In the genomic region with DNA sequence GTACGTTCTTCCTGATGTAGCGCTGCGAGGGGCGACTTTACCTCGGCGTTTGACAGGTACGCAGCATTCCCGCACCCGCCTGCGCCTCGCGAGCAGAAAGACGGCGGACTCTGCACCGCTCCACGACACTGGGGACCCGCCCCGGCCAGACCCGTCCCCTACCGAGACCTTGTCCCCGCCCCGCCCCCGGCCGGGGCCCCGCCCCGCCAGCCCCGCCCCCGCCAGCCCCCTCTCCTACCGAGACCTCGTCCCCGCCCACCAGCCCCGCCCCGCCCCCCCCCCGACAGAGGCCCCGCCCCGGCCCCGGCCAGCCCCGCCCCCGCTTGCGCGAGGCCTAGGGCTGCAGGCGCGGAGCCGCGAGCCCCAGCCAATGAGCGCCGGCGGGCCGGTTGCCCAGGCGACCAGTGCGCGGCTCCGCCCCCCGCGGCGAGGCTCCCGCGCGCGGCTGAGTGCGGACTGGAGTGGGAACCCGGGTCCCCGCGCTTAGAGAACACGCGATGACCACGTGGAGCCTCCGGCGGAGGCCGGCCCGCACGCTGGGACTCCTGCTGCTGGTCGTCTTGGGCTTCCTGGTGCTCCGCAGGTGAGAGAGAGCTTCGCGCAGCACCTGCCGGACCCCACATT, we compare ENCODE assay signal across 8 cellular contexts. TPM values are rescaled to one million over a fixed set of nuclear protein-coding genes. Genes with fewer than 3 reads are reported as not detected.
A peak's percentile ranks its signal among the peaks of the same experiment; 100 is the strongest.
DNase-seq lines count a peak whose midpoint lies in the region; ATAC-seq and TF ChIP-seq lines count a peak whose summit lies in the region.

A gene with protein sequence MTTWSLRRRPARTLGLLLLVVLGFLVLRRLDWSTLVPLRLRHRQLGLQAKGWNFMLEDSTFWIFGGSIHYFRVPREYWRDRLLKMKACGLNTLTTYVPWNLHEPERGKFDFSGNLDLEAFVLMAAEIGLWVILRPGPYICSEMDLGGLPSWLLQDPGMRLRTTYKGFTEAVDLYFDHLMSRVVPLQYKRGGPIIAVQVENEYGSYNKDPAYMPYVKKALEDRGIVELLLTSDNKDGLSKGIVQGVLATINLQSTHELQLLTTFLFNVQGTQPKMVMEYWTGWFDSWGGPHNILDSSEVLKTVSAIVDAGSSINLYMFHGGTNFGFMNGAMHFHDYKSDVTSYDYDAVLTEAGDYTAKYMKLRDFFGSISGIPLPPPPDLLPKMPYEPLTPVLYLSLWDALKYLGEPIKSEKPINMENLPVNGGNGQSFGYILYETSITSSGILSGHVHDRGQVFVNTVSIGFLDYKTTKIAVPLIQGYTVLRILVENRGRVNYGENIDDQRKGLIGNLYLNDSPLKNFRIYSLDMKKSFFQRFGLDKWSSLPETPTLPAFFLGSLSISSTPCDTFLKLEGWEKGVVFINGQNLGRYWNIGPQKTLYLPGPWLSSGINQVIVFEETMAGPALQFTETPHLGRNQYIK (plus strand): TSS at position 424 of the 624 bp plus-strand sequence. CDS start 74 bp downstream, at position 498.

- no peaks in the 10 kb centered on the region for H3K79me1 ChIP-seq in neuronal stem cell (ENCODE audit: low read depth, low read length)

- H3K4me1 ChIP-seq in neuronal stem cell (ENCODE audit: control insufficient read depth in 2 of 2, insufficient read depth in 1 of 2, low read depth in 1 of 2, low read length in 2 of 2), result peaks cover 2 to 3% of the 10 kb centered on the region in 2 donors

- WGBS in neuronal stem cell (ENCODE audit: extremely low coverage in 2 of 2, insufficient read length in 2 of 2, insufficient replicate concordance in 1 of 2), 2 donors, result no CpG with 5 or more reads among the region's 77 CpGs

- H3K23ac ChIP-seq in neuronal stem cell (ENCODE audit: low read depth, low read length, poor library complexity), result no peak within 1 kb of the TSS

- TF ChIP-seq CTCF in foreskin fibroblast (IDR thresholded peaks at IDR 0.05; ENCODE audit: low read depth, low read length), result no peak

- H3K4me2 ChIP-seq in neuronal stem cell (ENCODE audit: insufficient read depth, low read length, poor library complexity, severe bottlenecking), result peak within 1 kb of the TSS; percentile 99

- H3K9ac ChIP-seq in neuronal stem cell (ENCODE audit: low read depth, low read length, poor library complexity), result peak within 1 kb of the TSS; percentile 84

- no peak within 1 kb of the TSS for H3K4ac ChIP-seq in neuronal stem cell (ENCODE audit: low read length)

- peak; percentile 72 for ATAC-seq in HG03342 (IDR thresholded peaks at IDR 0.05; ENCODE audit: unreplicated experiment)
- peak; percentile 94 for ATAC-seq in stimulated activated naive CD8-positive, alpha-beta T cell treated with anti-CD3 and anti-CD28 coated beads, Interleukin-15, amount 100 ng/mL, for 72 hours

- peaks cover 9% of the 10 kb centered on the region for H3K4me1 Mint-ChIP-seq in activated T-helper 2 cell treated with anti-CD3 and anti-CD28 coated beads, Interferon-gamma antibody, Interleukin-2, Interleukin-4, amounts not matched to agents 10 μg/mL and 5 μg/mL and 100 μg/mL, durations not matched to agents 14 hours and 24 hours and 36 hours (ENCODE audit: low read depth)
- H3K4me1 Mint-ChIP-seq in stimulated activated naive CD8-positive, alpha-beta T cell treated with anti-CD3 and anti-CD28 coated beads, Interleukin-15, amount 100 ng/mL, for 72 hours, result peaks cover 24% of the 10 kb centered on the region

- peak within 1 kb of the TSS in 1 of 2 donors; percentile 26 for H3K4me3 ChIP-seq in foreskin fibroblast (ENCODE audit: low read depth in 1 of 2, low read length in 2 of 2)
- H3K4me3 ChIP-seq in neuronal stem cell (ENCODE audit: low read length in 2 of 2), result peak within 1 kb of the TSS; percentile 58 to 88

- H2BK15ac ChIP-seq in neuronal stem cell (ENCODE audit: low read length), result no peak within 1 kb of the TSS

- no peak within 1 kb of the TSS for H3K14ac ChIP-seq in neuronal stem cell (ENCODE audit: low read length)

- H2BK12ac ChIP-seq in neuronal stem cell (ENCODE audit: low read length), result no peak within 1 kb of the TSS

- H3K4me3 Mint-ChIP-seq in activated T-helper 2 cell treated with anti-CD3 and anti-CD28 coated beads, Interferon-gamma antibody, Interleukin-2, Interleukin-4, amounts not matched to agents 10 μg/mL and 5 μg/mL and 100 μg/mL, durations not matched to agents 14 hours and 24 hours and 36 hours (ENCODE audit: low read depth), result peak within 1 kb of the TSS; percentile 77
- peak within 1 kb of the TSS; percentile 85 to 86 for H3K4me3 Mint-ChIP-seq in stimulated activated naive CD8-positive, alpha-beta T cell treated with anti-CD3 and anti-CD28 coated beads, Interleukin-15, amount 100 ng/mL, for 72 hours

- H3K36me3 Mint-ChIP-seq in activated T-helper 2 cell treated with anti-CD3 and anti-CD28 coated beads, Interferon-gamma antibody, Interleukin-2, Interleukin-4, amounts not matched to agents 10 μg/mL and 5 μg/mL and 100 μg/mL, durations not matched to agents 14 hours and 24 hours and 36 hours (ENCODE audit: low read depth), result no peaks in the 10 kb centered on the region

- no peak within 1 kb of the TSS for H4K91ac ChIP-seq in neuronal stem cell (ENCODE audit: low read depth, low read length, poor library complexity)

- H3K27me3 Mint-ChIP-seq in activated T-helper 2 cell treated with anti-CD3 and anti-CD28 coated beads, Interferon-gamma antibody, Interleukin-2, Interleukin-4, amounts not matched to agents 10 μg/mL and 5 μg/mL and 100 μg/mL, durations not matched to agents 14 hours and 24 hours and 36 hours (ENCODE audit: low read depth), result peaks cover 50% of the 10 kb centered on the region
- peaks cover 43% of the 10 kb centered on the region for H3K27me3 Mint-ChIP-seq in stimulated activated naive CD8-positive, alpha-beta T cell treated with anti-CD3 and anti-CD28 coated beads, Interleukin-15, amount 100 ng/mL, for 72 hours

- H3K27ac ChIP-seq in neuronal stem cell (replicated peaks; ENCODE audit: low read length), result no peak within 1 kb of the TSS

- H3K27ac Mint-ChIP-seq in activated T-helper 2 cell treated with anti-CD3 and anti-CD28 coated beads, Interferon-gamma antibody, Interleukin-2, Interleukin-4, amounts not matched to agents 10 μg/mL and 5 μg/mL and 100 μg/mL, durations not matched to agents 14 hours and 24 hours and 36 hours, result no peak within 1 kb of the TSS
- peak within 1 kb of the TSS in 1 of 2 donors; percentile 67 for H3K27ac Mint-ChIP-seq in stimulated activated naive CD8-positive, alpha-beta T cell treated with anti-CD3 and anti-CD28 coated beads, Interleukin-15, amount 100 ng/mL, for 72 hours

- peak within 1 kb of the TSS; percentile 77 for H3K18ac ChIP-seq in neuronal stem cell (ENCODE audit: low read length)

- H3K9me3 Mint-ChIP-seq in activated T-helper 2 cell treated with anti-CD3 and anti-CD28 coated beads, Interferon-gamma antibody, Interleukin-2, Interleukin-4, amounts not matched to agents 10 μg/mL and 5 μg/mL and 100 μg/mL, durations not matched to agents 14 hours and 24 hours and 36 hours, result no peaks in the 10 kb centered on the region
- H3K9me3 Mint-ChIP-seq in stimulated activated naive CD8-positive, alpha-beta T cell treated with anti-CD3 and anti-CD28 coated beads, Interleukin-15, amount 100 ng/mL, for 72 hours, result no peaks in the 10 kb centered on the region

- no peak within 1 kb of the TSS for H2BK120ac ChIP-seq in neuronal stem cell (ENCODE audit: low read depth, low read length)

- no peaks in the 10 kb centered on the region for H3K36me3 ChIP-seq in neuronal stem cell (replicated peaks in 1 of 2; ENCODE audit: control insufficient read depth in 2 of 2, insufficient read depth in 2 of 2, low read length in 2 of 2)

- no peak within 1 kb of the TSS for H4K8ac ChIP-seq in neuronal stem cell (ENCODE audit: low read depth, low read length)

- intact Hi-C loops in activated T-helper 2 cell treated with anti-CD3 and anti-CD28 coated beads, Interferon-gamma antibody, Interleukin-2, Interleukin-4, amounts not matched to agents 10 μg/mL and 5 μg/mL and 100 μg/mL, durations not matched to agents 14 hours and 24 hours and 36 hours (cut with micrococcal nuclease), result loop anchor here (1.0 to 5.0 kb wide), 3 partner anchors 56 to 404 kb away; a partner anchor contains a TSS

- DNase-seq in NCI-H524 (lab: John Stamatoyannopoulos, UW) (peak; percentile 56 to 76), NCI-H524 treated with DMSO at 0.1 percent for 48 hours (lab: John Stamatoyannopoulos, UW) (no peak), NOMO-1 treated with DMSO at 0.1 percent for 48 hours (lab: John Stamatoyannopoulos, UW; ENCODE audit: unreplicated experiment) (peak; percentile 54), foreskin fibroblast (peak; percentile 23 to 67), neuronal stem cell (ENCODE audit: low spot score) (peak; percentile 75)
- peak; percentile 78 for DNase-seq in activated T-helper 2 cell treated with anti-CD3 and anti-CD28 coated beads, Interferon-gamma antibody, Interleukin-2, Interleukin-4, amounts not matched to agents 10 μg/mL and 5 μg/mL and 100 μg/mL, durations not matched to agents 14 hours and 24 hours and 36 hours (ENCODE audit: low spot score)
- peak; percentile 75 to 76 for DNase-seq in stimulated activated naive CD8-positive, alpha-beta T cell treated with anti-CD3 and anti-CD28 coated beads, Interleukin-15, amount 100 ng/mL, for 72 hours

- H2AK5ac ChIP-seq in neuronal stem cell (ENCODE audit: low read depth, low read length), result no peak within 1 kb of the TSS

- H3K27me3 ChIP-seq in neuronal stem cell (ENCODE audit: control insufficient read depth in 3 of 3, insufficient read depth in 3 of 3, low read depth in 1 of 3, low read length in 3 of 3), result peaks cover 0 to 46% (median 27%) of the 10 kb centered on the region in 3 experiments

- peak within 1 kb of the TSS; percentile 97 for H2AFZ ChIP-seq in neuronal stem cell (ENCODE audit: low read length)

- no peaks in the 10 kb centered on the region for H3K9me3 ChIP-seq in neuronal stem cell (replicated peaks in 1 of 2; ENCODE audit: control insufficient read depth in 2 of 2, insufficient read depth in 1 of 2, low read depth in 1 of 2, low read length in 2 of 2)

- H2BK5ac ChIP-seq in neuronal stem cell (ENCODE audit: low read length), result no peak within 1 kb of the TSS

RNA-seq across cellular contexts. Expression of the gene that starts here (rescaled TPM):
- total RNA-seq in activated T-helper 2 cell treated with anti-CD3 and anti-CD28 coated beads, Interferon-gamma antibody, Interleukin-2, Interleukin-4, amounts not matched to agents 10 μg/mL and 5 μg/mL and 100 μg/mL, durations not matched to agents 14 hours and 24 hours and 36 hours, result 3.1 and 4.3 TPM in 2 replicates
- polyA plus RNA-seq in neuronal stem cell (2013, experiment 1 of 2), result 7.7 TPM
- polyA plus RNA-seq in neuronal stem cell (2013, experiment 2 of 2), result 7.7 TPM
